Comparison of ENCODE assay signal across 23 cellular contexts in genomic region chr2:108935231-108935863, GRCh38. TPM values are rescaled to one million over a fixed set of nuclear protein-coding genes. Genes with fewer than 3 reads are reported as not detected.
DNase-seq lines count a peak whose midpoint lies in the region; ATAC-seq lines count a peak whose summit lies in the region.
"Had no signal": no experiment of that assay in that cellular context is flagged by ENCODE, and none has a peak within 500 bp of the region (broad histone marks: within the 10 kb centered on the region; RNA-seq: fewer than 3 reads in every experiment).

No MANE protein-coding gene starts in this region.

- H3K27ac Mint-ChIP-seq in stimulated activated memory B cell treated with anti-CD40 and anti-IgM and Interleukin-4, amounts not matched to agents 10 μg/mL and 1 μg/mL and 100 μg/mL, for 72 hours = no peak overlapping the region
- H3K27ac Mint-ChIP-seq: activated naive CD8-positive, alpha-beta T cell treated with anti-CD3 and anti-CD28 coated beads, Interleukin-2, amount 10 ng/mL, durations not matched to agents 7 days and 5 days had no signal

- DNase-seq in NCI-H1417 (lab: John Stamatoyannopoulos, UW) (peak in 2 of 3 experiments; percentile 31 to 67), NCI-H1417 treated with DMSO at 0.1 percent for 48 hours (lab: John Stamatoyannopoulos, UW) (no peak), NCI-H524 (lab: John Stamatoyannopoulos, UW) (peak; percentile 85 to 89), retina (peak; percentile 56), DMS114 treated with DMSO at 0.1 percent for 48 hours (lab: John Stamatoyannopoulos, UW; ENCODE audit: unreplicated experiment) (no peak), anterior cingulate cortex (lab: John Stamatoyannopoulos, UW) (no peak)
- DNase-seq: activated CD4-positive, alpha-beta T cell treated with anti-CD3 and anti-CD28 coated beads for 48 hours; activated naive CD8-positive, alpha-beta T cell treated with anti-CD3 and anti-CD28 coated beads, Interleukin-2, amount 10 ng/mL, durations not matched to agents 7 days and 5 days; C1 segment of cervical spinal cord; EL; Karpas-422; mesenchymal stem cell; NCI-H1092 treated with DMSO at 0.1 percent for 48 hours; NCI-H446; nucleus accumbens; OCI-M1; stimulated activated CD4-positive, alpha-beta T cell treated with anti-CD3 and anti-CD28 coated beads, Interleukin-4, amount 100 ng/mL, for 4 hours; trophoblast cell had no signal

- no peaks in the 10 kb centered on the region for H3K9me3 ChIP-seq in esophagus (ENCODE audit: control insufficient read depth in 2 of 2, insufficient read depth in 1 of 2, low read depth in 1 of 2, low read length in 1 of 2)
- H3K9me3 ChIP-seq: breast epithelium, SJSA1 had no signal

- H3K27me3 Mint-ChIP-seq in stimulated activated memory B cell treated with anti-CD40 and anti-IgM and Interleukin-4, amounts not matched to agents 10 μg/mL and 1 μg/mL and 100 μg/mL, for 72 hours = peaks cover 28% of the 10 kb centered on the region
- H3K27me3 Mint-ChIP-seq: activated naive CD8-positive, alpha-beta T cell treated with anti-CD3 and anti-CD28 coated beads, Interleukin-2, amount 10 ng/mL, durations not matched to agents 7 days and 5 days had no signal

- H3K27me3 ChIP-seq in esophagus (ENCODE audit: control insufficient read depth in 1 of 2, insufficient read depth in 2 of 2, low read length in 2 of 2) = no peaks in the 10 kb centered on the region
- H3K27me3 ChIP-seq: breast epithelium had no signal

- H3K36me3 Mint-ChIP-seq in stimulated activated memory B cell treated with anti-CD40 and anti-IgM and Interleukin-4, amounts not matched to agents 10 μg/mL and 1 μg/mL and 100 μg/mL, for 72 hours = no peaks in the 10 kb centered on the region
- H3K36me3 Mint-ChIP-seq: activated naive CD8-positive, alpha-beta T cell treated with anti-CD3 and anti-CD28 coated beads, Interleukin-2, amount 10 ng/mL, durations not matched to agents 7 days and 5 days had no signal

- H3K36me3 ChIP-seq in esophagus (ENCODE audit: control insufficient read depth in 2 of 2, insufficient read depth in 2 of 2, low read length in 1 of 2) = no peaks in the 10 kb centered on the region
- H3K36me3 ChIP-seq: breast epithelium, SJSA1 had no signal

- H3K27ac ChIP-seq in esophagus (ENCODE audit: low read depth in 2 of 2, low read length in 1 of 2) = peak overlapping the region; percentile 83 to 89
- H3K27ac ChIP-seq: 22Rv1, breast epithelium, SJSA1 had no signal

- 56 to 59% methylated on average over 6 of the region's 6 CpGs for WGBS in esophagus, 2 donors

- ATAC-seq in stimulated activated memory B cell treated with anti-CD40 and anti-IgM and Interleukin-4, amounts not matched to agents 10 μg/mL and 1 μg/mL and 100 μg/mL, for 72 hours = no peak

- no peak overlapping the region for H3K4me3 Mint-ChIP-seq in stimulated activated memory B cell treated with anti-CD40 and anti-IgM and Interleukin-4, amounts not matched to agents 10 μg/mL and 1 μg/mL and 100 μg/mL, for 72 hours
- H3K4me3 Mint-ChIP-seq: activated naive CD8-positive, alpha-beta T cell treated with anti-CD3 and anti-CD28 coated beads, Interleukin-2, amount 10 ng/mL, durations not matched to agents 7 days and 5 days had no signal

- no peak overlapping the region for H3K4me3 ChIP-seq in esophagus (ENCODE audit: low read depth in 1 of 2, low read length in 2 of 2)
- H3K4me3 ChIP-seq: breast epithelium, SJSA1 had no signal

- peaks cover 4 to 15% of the 10 kb centered on the region in 2 donors for H3K4me1 ChIP-seq in esophagus (ENCODE audit: control insufficient read depth in 2 of 2, insufficient read depth in 2 of 2, low read length in 1 of 2)
- H3K4me1 ChIP-seq: breast epithelium, SJSA1 had no signal

- H3K9me3 Mint-ChIP-seq in stimulated activated memory B cell treated with anti-CD40 and anti-IgM and Interleukin-4, amounts not matched to agents 10 μg/mL and 1 μg/mL and 100 μg/mL, for 72 hours = no peaks in the 10 kb centered on the region
- H3K9me3 Mint-ChIP-seq: activated naive CD8-positive, alpha-beta T cell treated with anti-CD3 and anti-CD28 coated beads, Interleukin-2, amount 10 ng/mL, durations not matched to agents 7 days and 5 days had no signal

- peaks cover 6% of the 10 kb centered on the region for H3K4me1 Mint-ChIP-seq in stimulated activated memory B cell treated with anti-CD40 and anti-IgM and Interleukin-4, amounts not matched to agents 10 μg/mL and 1 μg/mL and 100 μg/mL, for 72 hours

RNA-seq across cellular contexts. Expression of gene EDAR, which starts 53.7 kb away (rescaled TPM):
- 1 to 10 TPM; 1.3 to 2.3 TPM for polyA plus RNA-seq in esophagus

Comparison
In these comparisons a context has a peak if more than half of its experiments do, and no peak if none do; other contexts are left out.
1. DNase-seq: peak in NCI-H1417 (2 of 3), NCI-H524 (2 of 2) and retina (single experiment); none in NCI-H1417 treated with DMSO at 0.1 percent for 48 hours (single experiment), DMS114 treated with DMSO at 0.1 percent for 48 hours (single experiment) and anterior cingulate cortex (0 of 58).